Comparison of ENCODE assay signal across 31 cellular contexts in genomic region chr6:75757295-75757694, GRCh38.
"Had no signal": no experiment of that assay in that cellular context is flagged by ENCODE, and none has a peak within 500 bp of the region (broad histone marks: within the 10 kb centered on the region; RNA-seq: fewer than 3 reads in every experiment).

No MANE protein-coding gene starts in this region.

- H3K4me3 Mint-ChIP-seq: immature natural killer cell; memory B cell; mesothelial cell of epicardium; naive B cell; natural killer cell treated with Interleukin-12 subunit alpha and Interleukin-12 subunit beta and Interleukin-15 and Interleukin-18, amount 100 ng/mL, for 72 hours; neural progenitor cell; stimulated activated naive CD8-positive, alpha-beta T cell treated with anti-CD3 and anti-CD28 coated beads, Interleukin-15, amount 100 ng/mL, for 72 hours had no signal

- H3K4me1 ChIP-seq: parathyroid adenoma, right atrium auricular region, suprapubic skin had no signal

- H3K4me3 ChIP-seq: coronary artery, esophagus squamous epithelium, lung, mucosa of descending colon, neural progenitor cell, right atrium auricular region, smooth muscle cell, suprapubic skin, transverse colon had no signal

- DNase-seq: dermis blood vessel endothelial cell; effector memory CD4-positive, alpha-beta T cell; erythroblast; esophagus squamous epithelium; foreskin melanocyte; hypothalamus; immature natural killer cell; islet precursor cell; mucosa of descending colon; naive B cell; stimulated activated CD4-positive, alpha-beta T cell treated with anti-CD3 and anti-CD28 coated beads, Interleukin-12 subunit alpha, Interleukin-12 subunit beta, amount 100 ng/mL, for 4 hours; stimulated activated CD4-positive, alpha-beta T cell treated with anti-CD3 and anti-CD28 coated beads, Interleukin-1b, Interleukin-23, amount 100 ng/mL, for 48 hours; stimulated activated CD4-positive, alpha-beta T cell treated with anti-CD3 and anti-CD28 coated beads, Interleukin-4, amount 100 ng/mL, for 1 hour; stimulated activated CD8-positive, alpha-beta memory T cell treated with anti-CD3 and anti-CD28 coated beads, Interleukin-4, amount 100 ng/mL, for 48 hours; stimulated activated naive CD4-positive, alpha-beta T cell; stimulated activated naive CD8-positive, alpha-beta T cell treated with anti-CD3 and anti-CD28 coated beads, Interleukin-15, amount 100 ng/mL, for 72 hours; transverse colon had no signal

- H3K27me3 Mint-ChIP-seq: progenitor cell of endocrine pancreas had no signal

- H3K27ac Mint-ChIP-seq: immature natural killer cell; memory B cell; mesothelial cell of epicardium; naive B cell; natural killer cell treated with Interleukin-12 subunit alpha and Interleukin-12 subunit beta and Interleukin-15 and Interleukin-18, amount 100 ng/mL, for 72 hours; neural progenitor cell; progenitor cell of endocrine pancreas; stimulated activated naive CD8-positive, alpha-beta T cell treated with anti-CD3 and anti-CD28 coated beads, Interleukin-15, amount 100 ng/mL, for 72 hours had no signal

- H3K36me3 ChIP-seq: esophagus squamous epithelium, neural progenitor cell, right atrium auricular region, suprapubic skin, transverse colon had no signal

- H3K9ac ChIP-seq: neural progenitor cell, parathyroid adenoma had no signal

- H3K9me3 Mint-ChIP-seq: memory B cell; mesothelial cell of epicardium; natural killer cell treated with Interleukin-12 subunit alpha and Interleukin-12 subunit beta and Interleukin-15 and Interleukin-18, amount 100 ng/mL, for 72 hours; neural progenitor cell; stimulated activated naive CD8-positive, alpha-beta T cell treated with anti-CD3 and anti-CD28 coated beads, Interleukin-15, amount 100 ng/mL, for 72 hours had no signal

- H3K4me1 Mint-ChIP-seq: memory B cell; naive B cell; neural progenitor cell; stimulated activated naive CD8-positive, alpha-beta T cell treated with anti-CD3 and anti-CD28 coated beads, Interleukin-15, amount 100 ng/mL, for 72 hours had no signal

- ATAC-seq: left lobe of liver; mucosa of descending colon; natural killer cell treated with Interleukin-12 subunit alpha and Interleukin-12 subunit beta and Interleukin-15 and Interleukin-18, amount 100 ng/mL, for 72 hours; sciatic nerve; stimulated activated naive CD8-positive, alpha-beta T cell treated with anti-CD3 and anti-CD28 coated beads, Interleukin-15, amount 100 ng/mL, for 72 hours had no signal

- FAIRE-seq: endothelial cell of umbilical vein had no signal

- H3K27ac ChIP-seq: coronary artery, esophagus squamous epithelium, neural progenitor cell, parathyroid adenoma, right atrium auricular region, suprapubic skin, transverse colon had no signal

- H3K9me3 ChIP-seq: esophagus squamous epithelium, mucosa of descending colon, right atrium auricular region, suprapubic skin, transverse colon had no signal

- H2AFZ ChIP-seq: neural progenitor cell, parathyroid adenoma had no signal

- H3K27me3 ChIP-seq: esophagus squamous epithelium, neural progenitor cell, right atrium auricular region, suprapubic skin, transverse colon had no signal

- H3K36me3 Mint-ChIP-seq: immature natural killer cell; memory B cell; natural killer cell treated with Interleukin-12 subunit alpha and Interleukin-12 subunit beta and Interleukin-15 and Interleukin-18, amount 100 ng/mL, for 72 hours; neural progenitor cell had no signal

- H3K4me2 ChIP-seq: neural progenitor cell, smooth muscle cell had no signal
